ENCODE assay signal across 8 cellular contexts in genomic region chr1:225999912-226000337, GRCh38. TPM values are rescaled to one million over a fixed set of nuclear protein-coding genes. Genes with fewer than 3 reads are reported as not detected.
DNase-seq lines count a peak whose midpoint lies in the region; ATAC-seq and TF ChIP-seq lines count a peak whose summit lies in the region.

No MANE protein-coding gene starts in this region.

- H3K4me3 Mint-ChIP-seq in glutamatergic neuron (ENCODE audit: unreplicated experiment): peak overlapping the region; percentile 80

- peaks cover 42% of the 10 kb centered on the region for H3K4me1 Mint-ChIP-seq in glutamatergic neuron (ENCODE audit: low read depth, unreplicated experiment)

- peak overlapping the region; percentile 78 to 99 (median 96) for H3K27ac ChIP-seq in skin epidermis

- no peaks in the 10 kb centered on the region for H3K36me3 Mint-ChIP-seq in glutamatergic neuron (ENCODE audit: unreplicated experiment)

- 0 out of 2 replicates have a peak, but pooled peaks cover 1% of the 10 kb centered on the region for H3K36me3 ChIP-seq in GM06990 (ENCODE audit: control insufficient read depth, insufficient read depth, low read length)

- peaks cover 8% of the 10 kb centered on the region for H3K27me3 Mint-ChIP-seq in glutamatergic neuron (ENCODE audit: unreplicated experiment)

- DNase-seq in GM06990 (ENCODE audit: extremely low read depth, insufficient read length): no peak
- no peak for DNase-seq in glutamatergic neuron
- no peak for DNase-seq in DMS153 treated with DMSO at 0.1 percent for 48 hours (lab: John Stamatoyannopoulos, UW; ENCODE audit: unreplicated experiment)
- DNase-seq in Kasumi-1 (lab: John Stamatoyannopoulos, UW): no peak

- peak overlapping the region; percentile 54 for H3K4me3 ChIP-seq in GM06990 (replicated peaks; ENCODE audit: low read depth, low read length)
- peak overlapping the region; percentile 35 to 92 (median 79) for H3K4me3 ChIP-seq in skin epidermis

- H3K27me3 ChIP-seq in GM06990 (replicated peaks; ENCODE audit: control insufficient read depth, insufficient read depth, low read length): no peaks in the 10 kb centered on the region

- peaks cover 17% of the 10 kb centered on the region for H3K9me3 Mint-ChIP-seq in glutamatergic neuron (ENCODE audit: unreplicated experiment)

- ATAC-seq in GM21360 (IDR thresholded peaks at IDR 0.05; ENCODE audit: unreplicated experiment) (peak; percentile 21), HG03565 (IDR thresholded peaks at IDR 0.05; ENCODE audit: unreplicated experiment) (peak; percentile 28)
- ATAC-seq in activated CD4-positive, CD25-positive, alpha-beta regulatory T cell treated with anti-CD3 and anti-CD28 coated beads, Interleukin-2, amount 50 U/mL, for 24 hours: peak; percentile 11 to 13

- H3K27ac Mint-ChIP-seq in glutamatergic neuron (ENCODE audit: unreplicated experiment): peak overlapping the region; percentile 100

- no peak for TF ChIP-seq CTCF in GM06990 (IDR thresholded peaks at IDR 0.05; ENCODE audit: insufficient read depth, low read length, poor library complexity, severe bottlenecking)
- no peak for TF ChIP-seq CTCF in glutamatergic neuron (IDR thresholded peaks at IDR 0.05; ENCODE audit: partially characterized antibody, unreplicated experiment)

RNA-seq across cellular contexts. Expression of gene SDE2, which starts 0.8 kb away (rescaled TPM):
- 19.6 TPM for total RNA-seq in glutamatergic neuron (ENCODE audit: unreplicated experiment)

RNA-seq across cellular contexts. Expression of gene LEFTY2, which starts 58.9 kb away (rescaled TPM):
- 5.0 TPM for total RNA-seq in glutamatergic neuron (ENCODE audit: unreplicated experiment)
